ENCODE assay signal across 2 cellular contexts in the genomic region with DNA sequence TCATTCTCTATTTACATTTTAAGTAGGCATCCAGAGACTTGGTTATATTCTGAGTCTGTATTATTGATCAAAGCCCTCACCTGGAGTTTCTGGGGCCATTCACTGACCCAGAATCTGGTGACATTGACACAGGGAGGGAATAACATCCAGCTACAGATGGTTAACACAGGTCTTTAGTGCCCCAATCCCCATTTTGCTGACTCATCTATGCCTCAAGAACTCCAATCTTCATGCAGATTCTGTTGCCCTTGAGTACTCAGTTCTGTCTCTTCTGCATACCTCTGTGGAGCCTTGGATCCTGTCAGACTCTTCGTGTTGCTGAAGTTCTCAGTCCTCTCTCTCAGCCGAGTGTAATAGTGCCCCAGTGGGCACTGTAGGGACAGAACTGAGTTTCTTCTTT.
TF ChIP-seq lines count a peak whose summit lies in the region.

No MANE protein-coding gene starts in this region.

TF ChIP-seq in A549, 52 proteins besides CTCF, POLR2A, EP300 and RAD21 (continued from another document):
- TF ChIP-seq, protein P1, sequence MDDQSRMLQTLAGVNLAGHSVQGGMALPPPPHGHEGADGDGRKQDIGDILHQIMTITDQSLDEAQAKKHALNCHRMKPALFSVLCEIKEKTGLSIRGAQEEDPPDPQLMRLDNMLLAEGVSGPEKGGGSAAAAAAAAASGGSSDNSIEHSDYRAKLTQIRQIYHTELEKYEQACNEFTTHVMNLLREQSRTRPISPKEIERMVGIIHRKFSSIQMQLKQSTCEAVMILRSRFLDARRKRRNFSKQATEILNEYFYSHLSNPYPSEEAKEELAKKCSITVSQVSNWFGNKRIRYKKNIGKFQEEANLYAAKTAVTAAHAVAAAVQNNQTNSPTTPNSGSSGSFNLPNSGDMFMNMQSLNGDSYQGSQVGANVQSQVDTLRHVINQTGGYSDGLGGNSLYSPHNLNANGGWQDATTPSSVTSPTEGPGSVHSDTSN (IDR thresholded peaks at IDR 0.05), result no peak
- no peak for TF ChIP-seq CBX2 (IDR thresholded peaks at IDR 0.05; ENCODE audit: borderline replicate concordance, low read depth)
- TF ChIP-seq TFCP2L1 (CRISPR knock-in tag; IDR thresholded peaks at IDR 0.05), result no peak
- TF ChIP-seq, protein P2, sequence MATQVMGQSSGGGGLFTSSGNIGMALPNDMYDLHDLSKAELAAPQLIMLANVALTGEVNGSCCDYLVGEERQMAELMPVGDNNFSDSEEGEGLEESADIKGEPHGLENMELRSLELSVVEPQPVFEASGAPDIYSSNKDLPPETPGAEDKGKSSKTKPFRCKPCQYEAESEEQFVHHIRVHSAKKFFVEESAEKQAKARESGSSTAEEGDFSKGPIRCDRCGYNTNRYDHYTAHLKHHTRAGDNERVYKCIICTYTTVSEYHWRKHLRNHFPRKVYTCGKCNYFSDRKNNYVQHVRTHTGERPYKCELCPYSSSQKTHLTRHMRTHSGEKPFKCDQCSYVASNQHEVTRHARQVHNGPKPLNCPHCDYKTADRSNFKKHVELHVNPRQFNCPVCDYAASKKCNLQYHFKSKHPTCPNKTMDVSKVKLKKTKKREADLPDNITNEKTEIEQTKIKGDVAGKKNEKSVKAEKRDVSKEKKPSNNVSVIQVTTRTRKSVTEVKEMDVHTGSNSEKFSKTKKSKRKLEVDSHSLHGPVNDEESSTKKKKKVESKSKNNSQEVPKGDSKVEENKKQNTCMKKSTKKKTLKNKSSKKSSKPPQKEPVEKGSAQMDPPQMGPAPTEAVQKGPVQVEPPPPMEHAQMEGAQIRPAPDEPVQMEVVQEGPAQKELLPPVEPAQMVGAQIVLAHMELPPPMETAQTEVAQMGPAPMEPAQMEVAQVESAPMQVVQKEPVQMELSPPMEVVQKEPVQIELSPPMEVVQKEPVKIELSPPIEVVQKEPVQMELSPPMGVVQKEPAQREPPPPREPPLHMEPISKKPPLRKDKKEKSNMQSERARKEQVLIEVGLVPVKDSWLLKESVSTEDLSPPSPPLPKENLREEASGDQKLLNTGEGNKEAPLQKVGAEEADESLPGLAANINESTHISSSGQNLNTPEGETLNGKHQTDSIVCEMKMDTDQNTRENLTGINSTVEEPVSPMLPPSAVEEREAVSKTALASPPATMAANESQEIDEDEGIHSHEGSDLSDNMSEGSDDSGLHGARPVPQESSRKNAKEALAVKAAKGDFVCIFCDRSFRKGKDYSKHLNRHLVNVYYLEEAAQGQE (IDR thresholded peaks at IDR 0.05), result no peak
- no peak for TF ChIP-seq EHF (CRISPR knock-in tag; IDR thresholded peaks at IDR 0.05)
- no peak for TF ChIP-seq JUN (IDR thresholded peaks at IDR 0.05)
- TF ChIP-seq MAFK (IDR thresholded peaks at IDR 0.05; ENCODE audit: partially characterized antibody), result peak; percentile 60
- TF ChIP-seq, protein P3, sequence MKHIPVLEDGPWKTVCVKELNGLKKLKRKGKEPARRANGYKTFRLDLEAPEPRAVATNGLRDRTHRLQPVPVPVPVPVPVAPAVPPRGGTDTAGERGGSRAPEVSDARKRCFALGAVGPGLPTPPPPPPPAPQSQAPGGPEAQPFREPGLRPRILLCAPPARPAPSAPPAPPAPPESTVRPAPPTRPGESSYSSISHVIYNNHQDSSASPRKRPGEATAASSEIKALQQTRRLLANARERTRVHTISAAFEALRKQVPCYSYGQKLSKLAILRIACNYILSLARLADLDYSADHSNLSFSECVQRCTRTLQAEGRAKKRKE (CRISPR knock-in tag; IDR thresholded peaks at IDR 0.05; ENCODE audit: low read depth), result no peak

TF ChIP-seq in GM12878, 131 proteins besides CTCF, POLR2A, EP300 and RAD21 (continued from another document):
- TF ChIP-seq, protein P4, sequence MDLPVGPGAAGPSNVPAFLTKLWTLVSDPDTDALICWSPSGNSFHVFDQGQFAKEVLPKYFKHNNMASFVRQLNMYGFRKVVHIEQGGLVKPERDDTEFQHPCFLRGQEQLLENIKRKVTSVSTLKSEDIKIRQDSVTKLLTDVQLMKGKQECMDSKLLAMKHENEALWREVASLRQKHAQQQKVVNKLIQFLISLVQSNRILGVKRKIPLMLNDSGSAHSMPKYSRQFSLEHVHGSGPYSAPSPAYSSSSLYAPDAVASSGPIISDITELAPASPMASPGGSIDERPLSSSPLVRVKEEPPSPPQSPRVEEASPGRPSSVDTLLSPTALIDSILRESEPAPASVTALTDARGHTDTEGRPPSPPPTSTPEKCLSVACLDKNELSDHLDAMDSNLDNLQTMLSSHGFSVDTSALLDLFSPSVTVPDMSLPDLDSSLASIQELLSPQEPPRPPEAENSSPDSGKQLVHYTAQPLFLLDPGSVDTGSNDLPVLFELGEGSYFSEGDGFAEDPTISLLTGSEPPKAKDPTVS (IDR thresholded peaks at IDR 0.05; ENCODE audit: low read depth, low read length), result no peak
- no peak for TF ChIP-seq POLR2AphosphoS5 (IDR thresholded peaks at IDR 0.05; ENCODE audit: low read length)
- no peak for TF ChIP-seq FOXM1 (IDR thresholded peaks at IDR 0.05; ENCODE audit: low read depth, low read length)
- TF ChIP-seq FOXK2 (IDR thresholded peaks at IDR 0.05), result no peak
- no peak for TF ChIP-seq WRNIP1 (IDR thresholded peaks at IDR 0.05; ENCODE audit: borderline replicate concordance, low read depth, low read length)
- no peak for TF ChIP-seq MYC (IDR thresholded peaks at IDR 0.05; ENCODE audit: insufficient read depth, insufficient read length, insufficient replicate concordance, low read length, severe bottlenecking)
- no peak for TF ChIP-seq IKZF2 (IDR thresholded peaks at IDR 0.05)
- no peak for TF ChIP-seq RBBP5 (conservative IDR thresholded peaks at IDR 0.05)
- no peak for TF ChIP-seq NR2F1 (conservative IDR thresholded peaks at IDR 0.05)
- TF ChIP-seq, protein P5, sequence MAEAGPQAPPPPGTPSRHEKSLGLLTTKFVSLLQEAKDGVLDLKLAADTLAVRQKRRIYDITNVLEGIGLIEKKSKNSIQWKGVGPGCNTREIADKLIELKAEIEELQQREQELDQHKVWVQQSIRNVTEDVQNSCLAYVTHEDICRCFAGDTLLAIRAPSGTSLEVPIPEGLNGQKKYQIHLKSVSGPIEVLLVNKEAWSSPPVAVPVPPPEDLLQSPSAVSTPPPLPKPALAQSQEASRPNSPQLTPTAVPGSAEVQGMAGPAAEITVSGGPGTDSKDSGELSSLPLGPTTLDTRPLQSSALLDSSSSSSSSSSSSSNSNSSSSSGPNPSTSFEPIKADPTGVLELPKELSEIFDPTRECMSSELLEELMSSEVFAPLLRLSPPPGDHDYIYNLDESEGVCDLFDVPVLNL (IDR thresholded peaks at IDR 0.05; ENCODE audit: low read depth, low read length), result no peak
- TF ChIP-seq, protein P6, sequence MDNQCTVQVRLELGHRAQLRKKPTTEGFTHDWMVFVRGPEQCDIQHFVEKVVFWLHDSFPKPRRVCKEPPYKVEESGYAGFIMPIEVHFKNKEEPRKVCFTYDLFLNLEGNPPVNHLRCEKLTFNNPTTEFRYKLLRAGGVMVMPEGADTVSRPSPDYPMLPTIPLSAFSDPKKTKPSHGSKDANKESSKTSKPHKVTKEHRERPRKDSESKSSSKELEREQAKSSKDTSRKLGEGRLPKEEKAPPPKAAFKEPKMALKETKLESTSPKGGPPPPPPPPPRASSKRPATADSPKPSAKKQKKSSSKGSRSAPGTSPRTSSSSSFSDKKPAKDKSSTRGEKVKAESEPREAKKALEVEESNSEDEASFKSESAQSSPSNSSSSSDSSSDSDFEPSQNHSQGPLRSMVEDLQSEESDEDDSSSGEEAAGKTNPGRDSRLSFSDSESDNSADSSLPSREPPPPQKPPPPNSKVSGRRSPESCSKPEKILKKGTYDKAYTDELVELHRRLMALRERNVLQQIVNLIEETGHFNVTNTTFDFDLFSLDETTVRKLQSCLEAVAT (IDR thresholded peaks at IDR 0.05), result no peak
- TF ChIP-seq, protein P1 (IDR thresholded peaks at IDR 0.05; ENCODE audit: insufficient replicate concordance, low read depth, low read length), result no peak
- TF ChIP-seq, protein P7, sequence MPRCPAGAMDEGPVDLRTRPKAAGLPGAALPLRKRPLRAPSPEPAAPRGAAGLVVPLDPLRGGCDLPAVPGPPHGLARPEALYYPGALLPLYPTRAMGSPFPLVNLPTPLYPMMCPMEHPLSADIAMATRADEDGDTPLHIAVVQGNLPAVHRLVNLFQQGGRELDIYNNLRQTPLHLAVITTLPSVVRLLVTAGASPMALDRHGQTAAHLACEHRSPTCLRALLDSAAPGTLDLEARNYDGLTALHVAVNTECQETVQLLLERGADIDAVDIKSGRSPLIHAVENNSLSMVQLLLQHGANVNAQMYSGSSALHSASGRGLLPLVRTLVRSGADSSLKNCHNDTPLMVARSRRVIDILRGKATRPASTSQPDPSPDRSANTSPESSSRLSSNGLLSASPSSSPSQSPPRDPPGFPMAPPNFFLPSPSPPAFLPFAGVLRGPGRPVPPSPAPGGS (IDR thresholded peaks at IDR 0.05; ENCODE audit: borderline replicate concordance, insufficient read depth, low read depth, low read length, poor library complexity, severe bottlenecking), result no peak
TF ChIP-seq in GM12878: peak in this region for 0.
